Comparison of ENCODE assay signal across 19 cellular contexts in genomic region chr6:129704708-129705107, GRCh38. TPM values are rescaled to one million over a fixed set of nuclear protein-coding genes. Genes with fewer than 3 reads are reported as not detected.
DNase-seq lines count a peak whose midpoint lies in the region; ATAC-seq, FAIRE-seq and TF ChIP-seq lines count a peak whose summit lies in the region.
"Had no signal": no experiment of that assay in that cellular context is flagged by ENCODE, and none has a peak within 500 bp of the region (broad histone marks: within the 10 kb centered on the region; RNA-seq: fewer than 3 reads in every experiment).

No MANE protein-coding gene starts in this region.

- no peaks in the 10 kb centered on the region for H3K9me3 Mint-ChIP-seq in MCF 10A (ENCODE audit: unreplicated experiment)
- H3K9me3 Mint-ChIP-seq in stimulated activated naive CD8-positive, alpha-beta T cell treated with anti-CD3 and anti-CD28 coated beads, Interleukin-15, amount 100 ng/mL, for 72 hours: no peaks in the 10 kb centered on the region

- TF ChIP-seq CTCF in MCF 10A (IDR thresholded peaks at IDR 0.05; ENCODE audit: unreplicated experiment) (no peak), breast epithelium (IDR thresholded peaks at IDR 0.05) (no peak), GM12878 (IDR thresholded peaks at IDR 0.05 in 2 of 3, conservative IDR thresholded peaks at IDR 0.05 in 1 of 3; ENCODE audit: control insufficient read depth in 2 of 3, extremely low read depth in 1 of 3, insufficient read depth in 1 of 3, low read depth in 3 of 3, low read length in 3 of 3) (no peak), transverse colon (IDR thresholded peaks at IDR 0.05) (no peak)

- RAD21 ChIA-PET in GM12878 (lab: Charles Lee; ENCODE audit: unreplicated experiment): interaction anchor here (0.7 to 12.3 kb wide), 5 partner anchors 10 to 48 kb away, joined by 4 to 189 read pairs (median 93); no protein-coding TSS in a partner anchor

- SMC1A ChIA-PET in GM12878 (lab: Charles Lee; ENCODE audit: uncharacterized antibody, unreplicated experiment): interaction anchor here (0.6 to 17.6 kb wide), 11 partner anchors 9 to 106 kb away, joined by 3 to 434 read pairs (median 13); no protein-coding TSS in a partner anchor

- FAIRE-seq in GM12878 (lab: Jason Lieb, UNC): no peak
- FAIRE-seq: RCC 7860 had no signal

- no peak overlapping the region for H3K9ac ChIP-seq in GM12878 (ENCODE audit: control insufficient read depth, insufficient read depth, low read length)
- H3K9ac ChIP-seq: GM23248 had no signal

- no peak for DNase-seq in MCF 10A (ENCODE audit: unreplicated experiment)
- no peak for DNase-seq in breast epithelium (ENCODE audit: low spot score in 2 of 2)
- DNase-seq in GM12878 (ENCODE audit: low read depth, low spot score): no peak
- no peak for DNase-seq in activated gamma-delta T cell treated with Interleukin-2 at 50 U/mL for 16 hours
- DNase-seq in transverse colon: no peak
- DNase-seq in stimulated activated naive CD8-positive, alpha-beta T cell treated with anti-CD3 and anti-CD28 coated beads, Interleukin-15, amount 100 ng/mL, for 72 hours: no peak
- DNase-seq: 8988T, EL, GM23248, Karpas-422, NCI-H187 treated with DMSO at 0.1 percent for 48 hours, NCI-H446 treated with DMSO at 0.1 percent for 48 hours, NCI-H82, SIG-M5 had no signal

- peaks cover 96% of the 10 kb centered on the region for H3K79me2 ChIP-seq in GM12878 (ENCODE audit: control insufficient read depth, insufficient read depth, low read length)

- H3K4me3 Mint-ChIP-seq in MCF 10A (ENCODE audit: unreplicated experiment): no peak overlapping the region
- no peak overlapping the region for H3K4me3 Mint-ChIP-seq in stimulated activated naive CD8-positive, alpha-beta T cell treated with anti-CD3 and anti-CD28 coated beads, Interleukin-15, amount 100 ng/mL, for 72 hours

- in situ Hi-C loops in GM12878 (cut with MboI): no loop called here
- in situ Hi-C loops in transverse colon (cut with MboI; ENCODE audit: low pct_ligation_motif_present in 1 of 4, low pct_unique_long_range_greater_than_20kb in 1 of 4, low sequenced_read_pairs in 3 of 4): no loop called here

- no peaks in the 10 kb centered on the region for H3K36me3 ChIP-seq in breast epithelium
- no peaks in the 10 kb centered on the region; a peak in 1 of 4 replicates for H3K36me3 ChIP-seq in GM12878 (ENCODE audit: control insufficient read depth in 2 of 2, insufficient read depth in 2 of 2, low read length in 1 of 2)
- H3K36me3 ChIP-seq in transverse colon: no peaks in the 10 kb centered on the region

- H3K27ac Mint-ChIP-seq in MCF 10A (ENCODE audit: low read depth, unreplicated experiment): peak overlapping the region; percentile 4
- no peak overlapping the region for H3K27ac Mint-ChIP-seq in stimulated activated naive CD8-positive, alpha-beta T cell treated with anti-CD3 and anti-CD28 coated beads, Interleukin-15, amount 100 ng/mL, for 72 hours

- no peaks in the 10 kb centered on the region for H3K36me3 Mint-ChIP-seq in MCF 10A (ENCODE audit: insufficient read depth, unreplicated experiment)

- TF ChIP-seq POLR2A in breast epithelium (IDR thresholded peaks at IDR 0.05) (no peak), GM12878 (IDR thresholded peaks at IDR 0.05; ENCODE audit: low read depth, low read length) (no peak), transverse colon (IDR thresholded peaks at IDR 0.05) (no peak)

- no peak for TF ChIP-seq EP300 in GM12878 (IDR thresholded peaks at IDR 0.05; ENCODE audit: borderline replicate concordance in 1 of 2, control insufficient read depth in 1 of 2, low read depth in 2 of 2, low read length in 2 of 2)
- no peak for TF ChIP-seq EP300 in transverse colon (IDR thresholded peaks at IDR 0.05; ENCODE audit: low read depth)

- H3K4me1 Mint-ChIP-seq in MCF 10A (ENCODE audit: insufficient read depth, unreplicated experiment): peaks cover 38% of the 10 kb centered on the region
- H3K4me1 Mint-ChIP-seq in stimulated activated naive CD8-positive, alpha-beta T cell treated with anti-CD3 and anti-CD28 coated beads, Interleukin-15, amount 100 ng/mL, for 72 hours: peaks cover 32% of the 10 kb centered on the region

- no peaks in the 10 kb centered on the region for H3K27me3 Mint-ChIP-seq in MCF 10A (ENCODE audit: insufficient read depth, unreplicated experiment)
- H3K27me3 Mint-ChIP-seq in stimulated activated naive CD8-positive, alpha-beta T cell treated with anti-CD3 and anti-CD28 coated beads, Interleukin-15, amount 100 ng/mL, for 72 hours: no peaks in the 10 kb centered on the region

- no peak overlapping the region for H2AFZ ChIP-seq in GM12878 (ENCODE audit: control insufficient read depth, low read depth, low read length)
- H2AFZ ChIP-seq: GM23248 had no signal

- TF ChIP-seq RAD21 in GM12878 (IDR thresholded peaks at IDR 0.05; ENCODE audit: insufficient read depth, low read depth, low read length): peak; percentile 15; the same call in 1 of the 2 replicates

- BruUV-seq in MCF 10A (replicated peaks; lab: Mats Ljungman, UMichigan): no TSS peak
- no TSS peak for BruUV-seq in GM12878 (replicated peaks; lab: Mats Ljungman, UMichigan)

- ATAC-seq in HG03442 (IDR thresholded peaks at IDR 0.05; ENCODE audit: unreplicated experiment) (peak; percentile 41), GM12878 (peak; percentile 57), HG02981 (IDR thresholded peaks at IDR 0.05; ENCODE audit: unreplicated experiment) (no peak)
- ATAC-seq in stimulated activated naive CD8-positive, alpha-beta T cell treated with anti-CD3 and anti-CD28 coated beads, Interleukin-15, amount 100 ng/mL, for 72 hours: no peak
- ATAC-seq: HCT116 had no signal

- POLR2A ChIA-PET in MCF 10A (lab: Yijun Ruan, JAX): interaction anchor here (2.9 kb wide), 1 partner anchor 21 kb away, joined by 11 read pairs; no protein-coding TSS in a partner anchor
- POLR2A ChIA-PET in GM12878 (lab: Charles Lee): interaction anchor here (0.7 to 8.6 kb wide), 7 partner anchors 9 to 107 kb away, joined by 3 to 115 read pairs (median 7); no protein-coding TSS in a partner anchor

- no peak overlapping the region for H3K4me3 ChIP-seq in breast epithelium
- H3K4me3 ChIP-seq in GM12878: peak overlapping the region; percentile 36
- no peak overlapping the region for H3K4me3 ChIP-seq in transverse colon
- H3K4me3 ChIP-seq: GM23248 had no signal

- CTCF ChIA-PET in MCF 10A (lab: Yijun Ruan, JAX) (interaction anchor here (0.9 kb wide), 1 partner anchor 21 kb away, joined by 3 read pairs; no protein-coding TSS in a partner anchor), GM12878 (lab: Yijun Ruan, JAX) (interaction anchor here (1.0 to 11.3 kb wide), 7 partner anchors 10 to 104 kb away, joined by 3 to 117 read pairs (median 6); no protein-coding TSS in a partner anchor)

- intact Hi-C loops in MCF 10A (cut with micrococcal nuclease): no loop called here
- intact Hi-C loops in breast epithelium (cut with DNase I; ENCODE audit: low total_unique reads): no loop called here
- intact Hi-C loops in GM12878 (cut with micrococcal nuclease; ENCODE audit: unreplicated experiment): loop anchor here (5.0 kb wide), 1 partner anchor 82 kb away; no protein-coding TSS in a partner anchor
- intact Hi-C loops in transverse colon (cut with DNase I; ENCODE audit: low total_unique reads): no loop called here

- no peaks in the 10 kb centered on the region for H4K20me1 ChIP-seq in GM12878 (ENCODE audit: control insufficient read depth, insufficient read depth)

- H3K9me3 ChIP-seq in breast epithelium (no peaks in the 10 kb centered on the region), GM12878 (replicated peaks; ENCODE audit: control insufficient read depth, insufficient read depth, low read length) (no peaks in the 10 kb centered on the region; the same call in 2 of the 3 replicates), transverse colon (no peaks in the 10 kb centered on the region)

- H3K27me3 ChIP-seq in breast epithelium (no peaks in the 10 kb centered on the region), GM12878 (replicated peaks in 1 of 2; ENCODE audit: control insufficient read depth in 2 of 2, insufficient read depth in 2 of 2, low read length in 1 of 2) (no peaks in the 10 kb centered on the region), transverse colon (no peaks in the 10 kb centered on the region)
- H3K27me3 ChIP-seq: BLaER1 treated with 17β-estradiol and CSF1 and Interleukin-3, amounts not matched to agents 10 nM and 100 nM had no signal

- H3K27ac ChIP-seq in breast epithelium (no peak overlapping the region), GM12878 (ENCODE audit: control insufficient read depth, insufficient read depth) (0 out of 2 replicates have a peak overlapping the region, but pooled peaks have one; percentile 11), transverse colon (no peak overlapping the region)
- H3K27ac ChIP-seq: GM23248 had no signal

- peak overlapping the region; percentile 68 for H3K4me2 ChIP-seq in GM12878 (ENCODE audit: control insufficient read depth, insufficient read depth)

- H3K4me1 ChIP-seq in breast epithelium: peaks cover 0 to 13% of the 10 kb centered on the region in 2 donors
- H3K4me1 ChIP-seq in GM12878 (ENCODE audit: control insufficient read depth, insufficient read depth, low read length): peaks cover 28% of the 10 kb centered on the region
- H3K4me1 ChIP-seq in transverse colon: peaks cover 0 to 44% (median 15%) of the 10 kb centered on the region in 4 donors

TF ChIP-seq in GM12878, 131 proteins besides CTCF, POLR2A, EP300 and RAD21 (continues in another document):
- TF ChIP-seq SIN3A (IDR thresholded peaks at IDR 0.05; ENCODE audit: low read depth, low read length) (no peak), TCF3 (IDR thresholded peaks at IDR 0.05; ENCODE audit: borderline replicate concordance, insufficient read depth, low read depth, low read length) (no peak), DPF2 (IDR thresholded peaks at IDR 0.05) (no peak)

RNA-seq across cellular contexts. Expression of gene ARHGAP18, which starts 5.3 kb away (rescaled TPM):
- total RNA-seq in MCF 10A (2022): 14.6 and 22.9 TPM in 2 replicates
- total RNA-seq in breast epithelium: 10 to 100 TPM; 14.7 to 28.7 (median 24.8) TPM
- 71.9 and 73.5 TPM in 2 replicates for total RNA-seq in GM12878 (2013; cell fraction: nucleolus; rRNA removed)
- 32.4 and 39.0 TPM in 2 replicates for total RNA-seq in GM12878 (2014; rRNA removed)
- total RNA-seq in GM12878 (2014; rRNA removed; fragmentation: Illumina TruSeq; extraction: Trizol): 52.1 and 52.2 TPM in 2 replicates
- total RNA-seq in GM12878 (2021): 32.3 and 35.0 TPM in 2 replicates
- 11.8 TPM for polyA plus RNA-seq in GM12878 (2011; ENCODE audit: low read depth)
- polyA plus RNA-seq in GM12878 (2011; rRNA removed): 37.7 and 62.0 TPM in 2 replicates
- 12.4 and 14.5 TPM in 2 replicates for polyA plus RNA-seq in GM12878 (2011; cell fraction: cytosol; rRNA removed)
- polyA plus RNA-seq in GM12878 (2011; cell fraction: nucleus; rRNA removed): 14.1 and 17.3 TPM in 2 replicates
- polyA plus RNA-seq in GM12878 (2012): 20.8 and 37.4 TPM in 2 replicates
- 37.5 and 45.8 TPM in 2 replicates for polyA plus RNA-seq in GM12878 (2014; fragmentation: Illumina TruSeq; extraction: Trizol)
- 10 to 100 TPM; 24.9 to 28.0 TPM for polyA plus RNA-seq in GM12878 (2014; fragmentation: Nextera tagmentation; extraction: Ambion mirVana)
- polyA plus RNA-seq in GM12878 (2014; rRNA removed): 14.8 and 18.2 TPM in 2 replicates
- 10 to 100 TPM; 29.7 to 31.1 TPM for polyA plus RNA-seq in GM12878 (2016; fragmentation: Nextera tagmentation; extraction: Ambion mirVana)
- polyA minus RNA-seq in GM12878 (2011; rRNA and poly(A)+ RNA removed): 37.0 and 39.1 TPM in 2 replicates
- 17.6 and 19.8 TPM in 2 replicates for polyA minus RNA-seq in GM12878 (2011; cell fraction: cytosol; rRNA and poly(A)+ RNA removed)
- 38.1 and 42.7 TPM in 2 replicates for polyA minus RNA-seq in GM12878 (2011; cell fraction: nucleus; rRNA and poly(A)+ RNA removed)
- 10 to 100 TPM in 2 of 4 donors, 1 to 10 TPM in 2; 5.2 to 21.8 (median 13.0) TPM for total RNA-seq in transverse colon

Comparison
In these comparisons a context has a peak if more than half of its experiments do, and no peak if none do; other contexts are left out.
1. ATAC-seq: peak in HG03442 (single experiment) and GM12878 (single experiment); none in HG02981 (single experiment) and stimulated activated naive CD8-positive, alpha-beta T cell treated with anti-CD3 and anti-CD28 coated beads, Interleukin-15, amount 100 ng/mL, for 72 hours (single experiment).